In the genomic region with DNA sequence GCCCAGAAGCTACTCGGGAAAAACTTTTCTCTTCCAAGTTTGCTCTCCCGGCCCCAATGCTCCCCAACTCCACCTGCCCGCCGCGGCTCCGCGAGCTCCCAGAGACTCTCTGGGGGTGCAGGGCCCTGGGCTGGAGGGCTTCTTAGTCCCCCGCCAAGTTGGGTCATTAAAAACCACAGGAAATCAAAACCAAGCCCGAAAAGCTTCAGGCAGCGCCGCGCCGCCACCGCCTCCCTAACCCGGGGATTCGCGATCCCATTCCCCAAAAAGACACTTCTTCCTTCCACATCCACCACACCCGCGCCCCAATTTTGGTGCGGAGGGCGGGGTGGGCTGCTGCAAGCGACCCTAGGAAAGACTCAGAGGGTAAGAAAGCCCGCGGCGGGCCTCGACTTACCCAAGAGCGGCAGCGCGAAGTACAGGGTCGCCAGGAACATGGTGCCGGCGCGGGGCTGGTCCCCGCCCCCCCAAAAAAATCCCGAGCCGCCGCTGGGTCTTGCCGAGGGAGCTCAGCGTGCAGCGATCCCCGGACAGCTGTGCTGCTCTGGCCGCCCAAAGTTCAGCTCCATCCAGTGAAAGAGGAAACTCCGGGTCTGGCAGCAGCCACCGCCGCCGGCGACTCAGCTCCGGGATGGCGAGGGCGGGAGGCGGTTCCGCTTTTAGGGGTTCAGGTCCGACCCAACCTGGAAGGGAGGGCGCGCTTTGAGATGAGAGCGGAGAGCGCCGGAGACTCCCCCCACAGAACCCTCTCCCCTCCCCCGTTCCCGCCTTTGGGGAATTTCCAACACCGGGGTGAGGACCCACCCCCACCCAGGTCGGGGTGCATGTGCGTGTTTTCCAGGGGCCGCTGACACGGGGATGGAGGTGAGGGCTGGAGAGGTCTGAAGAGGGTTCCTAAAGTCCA, we compare ENCODE assay signal across 8 cellular contexts. TPM values are rescaled to one million over a fixed set of nuclear protein-coding genes. Genes with fewer than 3 reads are reported as not detected.
A peak's percentile ranks its signal among the peaks of the same experiment; 100 is the strongest.
DNase-seq lines count a peak whose midpoint lies in the region; ATAC-seq and TF ChIP-seq lines count a peak whose summit lies in the region.

No MANE protein-coding gene starts in this region.

- no peak overlapping the region for H2AK9ac ChIP-seq in IMR-90 (replicated peaks; ENCODE audit: low read depth, low read length, poor library complexity)

- ATAC-seq in IMR-90 (ENCODE audit: low read depth) (peak; percentile 24), GM18517 (IDR thresholded peaks at IDR 0.05; ENCODE audit: unreplicated experiment) (no peak)
- no peak for ATAC-seq in naive thymus-derived CD4-positive, alpha-beta T cell

- H3K27me3 ChIP-seq in BLaER1, result peaks cover 72% of the 10 kb centered on the region
- peaks cover 50% of the 10 kb centered on the region for H3K27me3 ChIP-seq in IMR-90 (ENCODE audit: control insufficient read depth, insufficient read depth, low read length)
- H3K27me3 ChIP-seq in neuronal stem cell (ENCODE audit: control insufficient read depth in 3 of 3, insufficient read depth in 3 of 3, low read depth in 1 of 3, low read length in 3 of 3), result peaks cover 0 to 57% (median 8%) of the 10 kb centered on the region in 3 experiments
- H3K27me3 ChIP-seq in naive thymus-derived CD4-positive, alpha-beta T cell (ENCODE audit: control insufficient read depth in 2 of 2, insufficient read depth in 2 of 2, low read length in 2 of 2), result peaks cover 0 to 5% of the 10 kb centered on the region in 2 donors

- no peak overlapping the region for H3K18ac ChIP-seq in IMR-90 (ENCODE audit: low read depth, low read length)
- peak overlapping the region; percentile 87 for H3K18ac ChIP-seq in neuronal stem cell (ENCODE audit: low read length)

- H3K9me1 ChIP-seq in IMR-90 (ENCODE audit: insufficient read depth, low read length), result no peaks in the 10 kb centered on the region

- no peak for TF ChIP-seq POLR2A in IMR-90 (IDR thresholded peaks at IDR 0.05; ENCODE audit: low read depth, low read length)

- peaks cover 45% of the 10 kb centered on the region for H3K9me3 ChIP-seq in BLaER1
- no peaks in the 10 kb centered on the region for H3K9me3 ChIP-seq in IMR-90 (ENCODE audit: control insufficient read depth, insufficient read depth, low read length)
- no peaks in the 10 kb centered on the region for H3K9me3 ChIP-seq in neuronal stem cell (replicated peaks in 1 of 2; ENCODE audit: control insufficient read depth in 2 of 2, insufficient read depth in 1 of 2, low read depth in 1 of 2, low read length in 2 of 2)
- no peaks in the 10 kb centered on the region for H3K9me3 ChIP-seq in naive thymus-derived CD4-positive, alpha-beta T cell (ENCODE audit: control insufficient read depth in 2 of 3, low read length in 3 of 3)

- H3K27me3 Mint-ChIP-seq in naive thymus-derived CD4-positive, alpha-beta T cell, result peaks cover 60 to 76% (median 68%) of the 10 kb centered on the region in 5 donors

- H4K91ac ChIP-seq in IMR-90 (ENCODE audit: insufficient read depth, low read depth, low read length) (no peak overlapping the region), neuronal stem cell (ENCODE audit: low read depth, low read length, poor library complexity) (no peak overlapping the region)

- H4K8ac ChIP-seq in IMR-90 (ENCODE audit: low read depth in 2 of 2, low read length in 2 of 2) (no peak overlapping the region), neuronal stem cell (ENCODE audit: low read depth, low read length) (no peak overlapping the region)

- H2AK5ac ChIP-seq in IMR-90 (ENCODE audit: low read depth, low read length), result no peak overlapping the region
- H2AK5ac ChIP-seq in neuronal stem cell (ENCODE audit: low read depth, low read length), result peak overlapping the region; percentile 29

- H2BK12ac ChIP-seq in neuronal stem cell (ENCODE audit: low read length), result no peak overlapping the region

- TF ChIP-seq CTCF in IMR-90 (conservative IDR thresholded peaks at IDR 0.05; ENCODE audit: low read depth, low read length), result no peak
- no peak for TF ChIP-seq CTCF in fibroblast of pulmonary artery (IDR thresholded peaks at IDR 0.05; ENCODE audit: low read length, missing control alignments)

- POLR2A ChIA-PET in IMR-90 (lab: Charles Lee; ENCODE audit: unreplicated experiment), result interaction anchor here (0.6 kb wide), 1 partner anchor 1278 kb away, joined by 3 read pairs; no protein-coding TSS in a partner anchor
- POLR2A ChIA-PET in naive thymus-derived CD4-positive, alpha-beta T cell (lab: Charles Lee), result no interaction called here

- H4K20me1 ChIP-seq in BLaER1 (no peaks in the 10 kb centered on the region), IMR-90 (ENCODE audit: insufficient read depth, low read length) (no peaks in the 10 kb centered on the region)

- peak overlapping the region; percentile 27 for H2AFZ ChIP-seq in IMR-90 (replicated peaks; ENCODE audit: low read length, poor library complexity)
- peak overlapping the region; percentile 96 for H2AFZ ChIP-seq in neuronal stem cell (ENCODE audit: low read length)

- H3K4me3 ChIP-seq in BLaER1, result peak overlapping the region; percentile 65
- H3K4me3 ChIP-seq in IMR-90 (ENCODE audit: insufficient read depth, low read depth, low read length), result peak overlapping the region; percentile 47
- H3K4me3 ChIP-seq in fibroblast of pulmonary artery (replicated peaks; ENCODE audit: low read depth, low read length), result peak overlapping the region; percentile 27
- peak overlapping the region; percentile 83 to 88 for H3K4me3 ChIP-seq in neuronal stem cell (ENCODE audit: low read length in 2 of 2)
- no peak overlapping the region for H3K4me3 ChIP-seq in naive thymus-derived CD4-positive, alpha-beta T cell (ENCODE audit: low read length)

- H3K36me3 ChIP-seq in BLaER1 (no peaks in the 10 kb centered on the region), IMR-90 (ENCODE audit: control insufficient read depth, insufficient read depth, low read length) (no peaks in the 10 kb centered on the region), neuronal stem cell (replicated peaks in 1 of 2; ENCODE audit: control insufficient read depth in 2 of 2, insufficient read depth in 2 of 2, low read length in 2 of 2) (peaks cover 0 to 40% of the 10 kb centered on the region in 2 donors)
- no peaks in the 10 kb centered on the region for H3K36me3 ChIP-seq in naive thymus-derived CD4-positive, alpha-beta T cell (ENCODE audit: control insufficient read depth in 2 of 3, insufficient read depth in 3 of 3, low read length in 3 of 3)

- H3K4me1 ChIP-seq in BLaER1 (peaks cover 23% of the 10 kb centered on the region; the same call in 1 of the 2 replicates), IMR-90 (ENCODE audit: control insufficient read depth, insufficient read depth, low read length) (no peaks in the 10 kb centered on the region; the same call in 1 of the 2 replicates), neuronal stem cell (ENCODE audit: control insufficient read depth in 2 of 2, insufficient read depth in 1 of 2, low read depth in 1 of 2, low read length in 2 of 2) (peaks cover 9 to 10% of the 10 kb centered on the region in 2 donors)
- no peaks in the 10 kb centered on the region for H3K4me1 ChIP-seq in naive thymus-derived CD4-positive, alpha-beta T cell (ENCODE audit: control insufficient read depth in 2 of 2, insufficient read depth in 2 of 2, low read length in 2 of 2)

- H3K4me1 Mint-ChIP-seq in naive thymus-derived CD4-positive, alpha-beta T cell, result peaks cover 5 to 14% (median 10%) of the 10 kb centered on the region in 7 donors

- no peak overlapping the region for H3K27ac ChIP-seq in BLaER1
- H3K27ac ChIP-seq in IMR-90 (ENCODE audit: insufficient read depth, low read length), result no peak overlapping the region
- H3K27ac ChIP-seq in neuronal stem cell (replicated peaks; ENCODE audit: low read length), result no peak overlapping the region
- H3K27ac ChIP-seq in naive thymus-derived CD4-positive, alpha-beta T cell (ENCODE audit: low read depth, low read length), result no peak overlapping the region

- intact Hi-C loops in IMR-90 (cut with micrococcal nuclease), result loop anchor here (2.0 to 10.0 kb wide), 3 partner anchors 87 to 443 kb away; no protein-coding TSS in a partner anchor
- intact Hi-C loops in naive thymus-derived CD4-positive, alpha-beta T cell (cut with micrococcal nuclease), result no loop called here

- H2BK15ac ChIP-seq in IMR-90 (ENCODE audit: low read depth, low read length), result no peak overlapping the region
- no peak overlapping the region for H2BK15ac ChIP-seq in neuronal stem cell (ENCODE audit: low read length)

- in situ Hi-C loops in IMR-90 (cut with MboI; ENCODE audit: low sequenced_read_pairs), result no loop called here

- peak overlapping the region in 3 of 10 donors; percentile 9 to 39 (median 34) for H3K4me3 Mint-ChIP-seq in naive thymus-derived CD4-positive, alpha-beta T cell

- dilution Hi-C loops in IMR-90 (cut with HindIII; ENCODE audit: low sequenced_read_pairs, unreplicated experiment), result no loop called here

- peak; percentile 4 for DNase-seq in IMR-90
- no peak for DNase-seq in fibroblast of pulmonary artery (ENCODE audit: low read depth)
- DNase-seq in neuronal stem cell (ENCODE audit: low spot score), result peak; percentile 31
- no peak for DNase-seq in naive thymus-derived CD4-positive, alpha-beta T cell
- no peak for DNase-seq in Kasumi-1 (lab: John Stamatoyannopoulos, UW)
- no peak for DNase-seq in activated effector memory CD4-positive, alpha-beta T cell treated with anti-CD3 and anti-CD28 coated beads, Interleukin-2, amount 50 U/mL, for 16 hours

- H3K9me3 Mint-ChIP-seq in naive thymus-derived CD4-positive, alpha-beta T cell, result peaks cover 0 to 4% (median 3%) of the 10 kb centered on the region in 11 donors

- H3K9ac ChIP-seq in BLaER1, result no peak overlapping the region
- H3K9ac ChIP-seq in IMR-90 (ENCODE audit: low read depth, low read length), result no peak overlapping the region
- H3K9ac ChIP-seq in neuronal stem cell (ENCODE audit: low read depth, low read length, poor library complexity), result peak overlapping the region; percentile 63

- H3K4ac ChIP-seq in IMR-90 (ENCODE audit: low read depth, low read length), result no peak overlapping the region; the same call in 1 of the 2 replicates
- no peak overlapping the region for H3K4ac ChIP-seq in neuronal stem cell (ENCODE audit: low read length)

- peaks cover 0 to 3% (median 0%) of the 10 kb centered on the region in 5 donors for H3K36me3 Mint-ChIP-seq in naive thymus-derived CD4-positive, alpha-beta T cell

- H4K5ac ChIP-seq in IMR-90 (ENCODE audit: low read depth, low read length), result no peak overlapping the region

- H3K14ac ChIP-seq in IMR-90 (replicated peaks; ENCODE audit: low read depth, low read length), result no peak overlapping the region
- H3K14ac ChIP-seq in neuronal stem cell (ENCODE audit: low read length), result no peak overlapping the region

- no peaks in the 10 kb centered on the region for H3K79me1 ChIP-seq in IMR-90 (ENCODE audit: low read depth in 1 of 2, low read length in 2 of 2)
- H3K79me1 ChIP-seq in neuronal stem cell (ENCODE audit: low read depth, low read length), result no peaks in the 10 kb centered on the region

- no peak overlapping the region; the same call in 1 of the 2 replicates for H2BK120ac ChIP-seq in IMR-90 (ENCODE audit: low read depth, low read length)
- H2BK120ac ChIP-seq in neuronal stem cell (ENCODE audit: low read depth, low read length), result no peak overlapping the region

- no peak for TF ChIP-seq RAD21 in IMR-90 (IDR thresholded peaks at IDR 0.05; ENCODE audit: low read length)

- WGBS in IMR-90 (ENCODE audit: extremely low coverage in 2 of 2, insufficient read length in 1 of 2), 2 experiments, result 1% methylated on average over 14 of the region's 65 CpGs; no CpG with 5 or more reads in 1 of the 2 experiments
- no CpG with 5 or more reads among the region's 65 CpGs for WGBS in neuronal stem cell (ENCODE audit: extremely low coverage in 2 of 2, insufficient read length in 2 of 2, insufficient replicate concordance in 1 of 2), 2 donors

- H2BK20ac ChIP-seq in IMR-90 (ENCODE audit: low read depth, low read length), result no peak overlapping the region; the same call in 1 of the 2 replicates

- no peak overlapping the region for H3K56ac ChIP-seq in IMR-90 (ENCODE audit: extremely low read depth, insufficient read depth, low read length)

- BruUV-seq in IMR-90 (replicated peaks; lab: Mats Ljungman, UMichigan), result no TSS peak

- H3K4me2 ChIP-seq in BLaER1 (peak overlapping the region; percentile 82), IMR-90 (ENCODE audit: low read depth, low read length) (peak overlapping the region; percentile 86), neuronal stem cell (ENCODE audit: insufficient read depth, low read length, poor library complexity, severe bottlenecking) (peak overlapping the region; percentile 100)

- H3K23ac ChIP-seq in IMR-90 (ENCODE audit: low read depth, low read length) (no peak overlapping the region), neuronal stem cell (ENCODE audit: low read depth, low read length, poor library complexity) (peak overlapping the region; percentile 45)

- CTCF ChIA-PET in IMR-90 (lab: Yijun Ruan, JAX), result interaction anchor here (0.6 to 1.9 kb wide), 10 partner anchors 16 to 767 kb away, joined by 3 to 7 read pairs (median 3); no protein-coding TSS in a partner anchor
- CTCF ChIA-PET in naive thymus-derived CD4-positive, alpha-beta T cell (lab: Charles Lee), result no interaction called here

- no peak overlapping the region for H3K27ac Mint-ChIP-seq in naive thymus-derived CD4-positive, alpha-beta T cell

- no peak overlapping the region for H2BK5ac ChIP-seq in IMR-90 (ENCODE audit: low read depth, low read length, poor library complexity, severe bottlenecking)
- no peak overlapping the region for H2BK5ac ChIP-seq in neuronal stem cell (ENCODE audit: low read length)

RNA-seq across cellular contexts. Expression of gene GFRA1, which starts 1.2 kb away (rescaled TPM):
- 8.6 and 9.1 TPM in 2 replicates for total RNA-seq in IMR-90 (2012; rRNA removed)
- 9.3 and 9.5 TPM in 2 replicates for polyA plus RNA-seq in IMR-90 (2012; rRNA removed)
- polyA plus RNA-seq in IMR-90 (2012; cell fraction: cytosol; rRNA removed), result 4.5 and 9.8 TPM in 2 replicates
- 4.5 and 6.1 TPM in 2 replicates for polyA plus RNA-seq in IMR-90 (2012; cell fraction: nucleus; rRNA removed; ENCODE audit: low replicate concordance)
- 2.8 TPM for polyA plus RNA-seq in neuronal stem cell (2013, experiment 1 of 2)
- 2.8 TPM for polyA plus RNA-seq in neuronal stem cell (2013, experiment 2 of 2)
- not detected for total RNA-seq in naive thymus-derived CD4-positive, alpha-beta T cell
- not detected for polyA plus RNA-seq in naive thymus-derived CD4-positive, alpha-beta T cell

RNA-seq across cellular contexts. Expression of gene CCDC172, which starts 52.4 kb away (rescaled TPM):
- not detected in 2 replicates for total RNA-seq in IMR-90 (2012; rRNA removed)
- polyA plus RNA-seq in IMR-90 (2012; rRNA removed), result not detected in 2 replicates
- polyA plus RNA-seq in IMR-90 (2012; cell fraction: cytosol; rRNA removed), result not detected in 2 replicates
- polyA plus RNA-seq in IMR-90 (2012; cell fraction: nucleus; rRNA removed; ENCODE audit: low replicate concordance), result not detected in 2 replicates
- not detected for polyA plus RNA-seq in neuronal stem cell (2013, experiment 1 of 2)
- not detected for polyA plus RNA-seq in neuronal stem cell (2013, experiment 2 of 2)
- not detected for total RNA-seq in naive thymus-derived CD4-positive, alpha-beta T cell
- not detected for polyA plus RNA-seq in naive thymus-derived CD4-positive, alpha-beta T cell

Comparison
In these comparisons a context has a peak if more than half of its experiments do, and no peak if none do; other contexts are left out.
1. DNase-seq: peak in IMR-90 (single experiment) and neuronal stem cell (single experiment); none in fibroblast of pulmonary artery (single experiment), naive thymus-derived CD4-positive, alpha-beta T cell (0 of 9), Kasumi-1 (0 of 2) and activated effector memory CD4-positive, alpha-beta T cell treated with anti-CD3 and anti-CD28 coated beads, Interleukin-2, amount 50 U/mL, for 16 hours (single experiment).
2. Peak in every context shown above with its lines, with median percentiles within 50 percentile points of each other: H3K4me2 ChIP-seq.